ENCODE assay signal across 13 cellular contexts in the genomic region with DNA sequence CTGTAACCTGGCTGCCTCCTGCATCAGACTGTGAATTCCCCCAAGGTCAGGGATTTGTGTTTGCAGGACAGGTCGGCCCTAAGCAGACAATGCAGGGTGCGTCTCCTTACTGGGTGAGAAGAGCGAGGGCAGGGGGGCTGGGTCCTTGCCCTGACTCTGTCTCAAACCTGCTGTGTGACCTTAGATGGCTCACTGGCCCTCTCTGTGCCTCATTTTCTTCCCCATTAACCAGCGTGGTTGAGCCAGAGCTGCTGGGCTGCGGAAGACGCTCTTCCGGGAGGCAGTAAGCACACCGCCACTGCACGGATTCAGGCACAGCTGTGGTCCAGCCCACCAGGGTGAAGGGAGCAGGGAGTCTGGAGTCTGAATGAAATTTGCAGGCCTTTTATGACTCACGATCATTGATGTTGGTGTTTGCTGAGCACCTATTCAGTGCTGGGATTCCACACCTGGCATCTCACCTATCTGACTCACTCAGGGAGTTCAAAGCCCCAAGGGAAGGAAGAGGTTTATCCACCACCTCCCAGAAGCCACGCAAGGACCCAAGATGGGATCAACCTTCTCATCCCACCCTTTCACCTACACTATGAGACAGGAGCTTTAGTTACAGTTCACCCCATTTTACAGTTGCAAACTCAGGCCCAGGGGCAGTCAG. TPM values are rescaled to one million over a fixed set of nuclear protein-coding genes. Genes with fewer than 3 reads are reported as not detected.
DNase-seq lines count a peak whose midpoint lies in the region; ATAC-seq, FAIRE-seq and TF ChIP-seq lines count a peak whose summit lies in the region.
"Had no signal": no experiment of that assay in that cellular context is flagged by ENCODE, and none has a peak within 500 bp of the region (broad histone marks: within the 10 kb centered on the region; RNA-seq: fewer than 3 reads in every experiment).

No MANE protein-coding gene starts in this region.

- no peaks in the 10 kb centered on the region; a peak in 1 of 5 replicates for H3K27me3 ChIP-seq in HepG2 (ENCODE audit: control insufficient read depth in 1 of 2, insufficient read depth in 2 of 2, low read length in 2 of 2)
- H3K27me3 ChIP-seq in right lobe of liver: no peaks in the 10 kb centered on the region
- H3K27me3 ChIP-seq in hepatocyte: no peaks in the 10 kb centered on the region
- no peaks in the 10 kb centered on the region for H3K27me3 ChIP-seq in lower lobe of right lung (ENCODE audit: low read depth)
- H3K27me3 ChIP-seq: adrenal gland, SJCRH30 had no signal

- DNase-seq in HepG2 (ENCODE audit: low spot score) (no peak), right lobe of liver (no peak), T-cell (no peak), hepatocyte (ENCODE audit: low spot score) (no peak), type B pancreatic cell (ENCODE audit: extremely low spot score, unreplicated experiment) (no peak), DMS153 (lab: John Stamatoyannopoulos, UW) (no peak), lower lobe of right lung (no peak), NCI-H748 (lab: John Stamatoyannopoulos, UW; ENCODE audit: unreplicated experiment) (no peak)
- DNase-seq: activated CD4-positive, alpha-beta T cell treated with anti-CD3 and anti-CD28 coated beads, Interleukin-2, amount 50 U/mL, for 4 hours; midbrain; NCI-H446; SJCRH30 had no signal

- in situ Hi-C loops in HepG2 (cut with HindIII; ENCODE audit: extremely low pct_ligation_motif_present, low pct_unique_long_range_greater_than_20kb): no loop called here

- TF ChIP-seq CTCF in HepG2 (CRISPR knock-in tag; IDR thresholded peaks at IDR 0.05): no peak
- TF ChIP-seq CTCF in right lobe of liver (IDR thresholded peaks at IDR 0.05): no peak
- TF ChIP-seq CTCF in hepatocyte (IDR thresholded peaks at IDR 0.05; ENCODE audit: poor library complexity): no peak
- TF ChIP-seq CTCF in type B pancreatic cell (conservative IDR thresholded peaks at IDR 0.05): no peak
- no peak for TF ChIP-seq CTCF in lower lobe of right lung (IDR thresholded peaks at IDR 0.05)

- peak overlapping the region in 1 of 3 experiments; percentile 99; a peak in 1 of 6 replicates for H3K4me3 ChIP-seq in HepG2 (replicated peaks in 1 of 3; ENCODE audit: insufficient read depth in 1 of 3, low read depth in 2 of 3, low read length in 3 of 3)
- H3K4me3 ChIP-seq in right lobe of liver: no peak overlapping the region
- H3K4me3 ChIP-seq in hepatocyte: no peak overlapping the region
- H3K4me3 ChIP-seq in lower lobe of right lung: no peak overlapping the region

- peak overlapping the region in 2 of 3 donors; percentile 13 to 49 for H3K4me3 Mint-ChIP-seq in T-cell
- H3K4me3 Mint-ChIP-seq in type B pancreatic cell: peak overlapping the region; percentile 45

- H3K4me2 ChIP-seq in HepG2 (ENCODE audit: low read depth, low read length) (peak overlapping the region; percentile 91), hepatocyte (peak overlapping the region; percentile 90)

- H4K20me1 ChIP-seq in HepG2 (ENCODE audit: insufficient read depth, low read length): peaks cover 5% of the 10 kb centered on the region; the same call in 1 of the 2 replicates
- no peaks in the 10 kb centered on the region for H4K20me1 ChIP-seq in hepatocyte (ENCODE audit: insufficient read depth, poor library complexity, severe bottlenecking)

- peak overlapping the region in 1 of 2 donors; percentile 76 for H3K27ac Mint-ChIP-seq in T-cell
- peak overlapping the region; percentile 35 for H3K27ac Mint-ChIP-seq in type B pancreatic cell

- intact Hi-C loops in HepG2 (cut with micrococcal nuclease; ENCODE audit: unreplicated experiment): no loop called here
- intact Hi-C loops in right lobe of liver (cut with DNase I): no loop called here
- intact Hi-C loops in lower lobe of right lung (cut with DNase I): no loop called here

- H2AFZ ChIP-seq in HepG2 (ENCODE audit: low read length): no peak overlapping the region
- no peak overlapping the region for H2AFZ ChIP-seq in hepatocyte

- peak overlapping the region; percentile 97 for H3K9ac ChIP-seq in HepG2 (ENCODE audit: insufficient read depth, low read depth, low read length)

- H3K27ac ChIP-seq in HepG2 (ENCODE audit: extremely low read length, insufficient read depth, low read length) (peak overlapping the region; percentile 14), right lobe of liver (no peak overlapping the region), hepatocyte (no peak overlapping the region), lower lobe of right lung (no peak overlapping the region)
- H3K27ac ChIP-seq: SJCRH30 had no signal

- POLR2A ChIA-PET in HepG2 (lab: Yijun Ruan, JAX): interaction anchor here (3.3 kb wide), 1 partner anchor 7 kb away, joined by 21 read pairs; a partner anchor contains a TSS
- POLR2A ChIA-PET in T-cell (lab: Charles Lee): interaction anchor here in 1 of 2 donors (0.7 kb wide), 1 partner anchor 1214 kb away, joined by 3 read pairs; no protein-coding TSS in a partner anchor

- CTCF ChIA-PET in HepG2 (lab: Yijun Ruan, JAX; ENCODE audit: low intra/inter-chr PET ratio, low total read pairs) (no interaction called here), T-cell (lab: Charles Lee) (interaction anchor here (0.5 to 0.7 kb wide), 2 partner anchors 27 to 547 kb away, joined by 3 read pairs; no protein-coding TSS in a partner anchor)

- H3K9me3 ChIP-seq in HepG2 (ENCODE audit: low read length) (no peaks in the 10 kb centered on the region), right lobe of liver (no peaks in the 10 kb centered on the region), hepatocyte (ENCODE audit: low read depth) (no peaks in the 10 kb centered on the region), lower lobe of right lung (no peaks in the 10 kb centered on the region)
- H3K9me3 ChIP-seq: adrenal gland, SJCRH30 had no signal

- H3K36me3 Mint-ChIP-seq in T-cell (peaks cover 9% of the 10 kb centered on the region), type B pancreatic cell (peaks cover 7% of the 10 kb centered on the region)

- no peak for ATAC-seq in HepG2
- no peak for ATAC-seq in right lobe of liver
- ATAC-seq in T-cell (replicated peaks in 1 of 4): no peak
- no peak for ATAC-seq in lower lobe of right lung

- TF ChIP-seq POLR2A in HepG2 (IDR thresholded peaks at IDR 0.05; ENCODE audit: insufficient read depth in 1 of 2, low read depth in 2 of 2, low read length in 2 of 2): no peak
- TF ChIP-seq POLR2A in right lobe of liver (IDR thresholded peaks at IDR 0.05): no peak

- H3K4me1 Mint-ChIP-seq in T-cell: peaks cover 33 to 42% (median 38%) of the 10 kb centered on the region in 3 donors
- peaks cover 4% of the 10 kb centered on the region for H3K4me1 Mint-ChIP-seq in type B pancreatic cell (ENCODE audit: unreplicated experiment)

- H3K36me3 ChIP-seq in HepG2 (replicated peaks in 1 of 2; ENCODE audit: control insufficient read depth in 1 of 2, insufficient read depth in 2 of 2, low read length in 2 of 2) (peaks cover 3 to 16% of the 10 kb centered on the region in 2 experiments), right lobe of liver (peaks cover 0 to 7% (median 0%) of the 10 kb centered on the region in 4 donors), hepatocyte (replicated peaks; ENCODE audit: insufficient read depth, low read depth) (no peaks in the 10 kb centered on the region), lower lobe of right lung (peaks cover 23% of the 10 kb centered on the region)
- H3K36me3 ChIP-seq: SJCRH30 had no signal

- TF ChIP-seq RAD21 in HepG2 (CRISPR knock-in tag; IDR thresholded peaks at IDR 0.05): no peak

- TF ChIP-seq EP300 in HepG2 (IDR thresholded peaks at IDR 0.05; ENCODE audit: low read depth in 2 of 2, low read length in 2 of 2) (no peak), HepG2 (CRISPR knock-in tag; IDR thresholded peaks at IDR 0.05; ENCODE audit: borderline replicate concordance) (no peak)

- FAIRE-seq in HepG2 (lab: Jason Lieb, UNC): no peak

- H3K9me3 Mint-ChIP-seq in T-cell: no peaks in the 10 kb centered on the region
- no peaks in the 10 kb centered on the region for H3K9me3 Mint-ChIP-seq in type B pancreatic cell

- peaks cover 38% of the 10 kb centered on the region for H3K79me2 ChIP-seq in HepG2 (ENCODE audit: insufficient read depth, low read length)
- H3K79me2 ChIP-seq in hepatocyte: peaks cover 47% of the 10 kb centered on the region

- H3K4me1 ChIP-seq in HepG2 (ENCODE audit: insufficient read depth, low read length): peaks cover 36% of the 10 kb centered on the region
- peaks cover 0 to 25% (median 12%) of the 10 kb centered on the region in 4 donors for H3K4me1 ChIP-seq in right lobe of liver
- H3K4me1 ChIP-seq in hepatocyte (ENCODE audit: insufficient read depth): peaks cover 16% of the 10 kb centered on the region
- peaks cover 35% of the 10 kb centered on the region for H3K4me1 ChIP-seq in lower lobe of right lung
- H3K4me1 ChIP-seq: SJCRH30 had no signal

- no TSS peak for BruUV-seq in HepG2 (replicated peaks; lab: Mats Ljungman, UMichigan)

- no peaks in the 10 kb centered on the region for H3K9me2 ChIP-seq in hepatocyte (replicated peaks; ENCODE audit: insufficient read depth)

- no peaks in the 10 kb centered on the region for H3K27me3 Mint-ChIP-seq in T-cell
- no peaks in the 10 kb centered on the region for H3K27me3 Mint-ChIP-seq in type B pancreatic cell

- 94% methylated on average over 11 of the region's 11 CpGs for WGBS in HepG2 (ENCODE audit: low lambda C conversion rate)
- WGBS in right lobe of liver (ENCODE audit: insufficient coverage, low coverage, low lambda C conversion rate, missing lambda C conversion rate): 73% methylated on average over 3 of the region's 11 CpGs
- WGBS in hepatocyte (ENCODE audit: low lambda C conversion rate, missing lambda C conversion rate): 96% methylated on average over 11 of the region's 11 CpGs

RNA-seq across cellular contexts. Expression of a gene that starts 2.5 kb away (rescaled TPM):
- total RNA-seq in HepG2 (2016; rRNA removed; fragmentation: Illumina TruSeq; extraction: Trizol): 10.9 and 13.5 TPM in 2 replicates
- 6.3 and 7.3 TPM in 2 replicates for total RNA-seq in HepG2 (2016; cell fraction: cytosol; rRNA removed; fragmentation: Illumina TruSeq; extraction: Trizol; ENCODE audit: low read depth)
- 10.3 and 14.9 TPM in 2 replicates for total RNA-seq in HepG2 (2016; cell fraction: insoluble cytoplasmic fraction; rRNA removed; fragmentation: Illumina TruSeq; extraction: Trizol)
- total RNA-seq in HepG2 (2016; cell fraction: membrane; rRNA removed; fragmentation: Illumina TruSeq; extraction: Trizol): 14.8 and 16.5 TPM in 2 replicates
- 12.4 and 13.6 TPM in 2 replicates for total RNA-seq in HepG2 (2016; cell fraction: nucleus; rRNA removed; fragmentation: Illumina TruSeq; extraction: Trizol)
- polyA plus RNA-seq in HepG2 (2011; rRNA removed): 27.8 and 30.0 TPM in 2 replicates
- polyA plus RNA-seq in HepG2 (2011; cell fraction: cytosol; rRNA removed): 29.0 and 32.7 TPM in 2 replicates
- 56.2 and 76.4 TPM in 2 replicates for polyA plus RNA-seq in HepG2 (2011; cell fraction: nucleus; rRNA removed)
- 19.5 and 19.7 TPM in 2 replicates for polyA plus RNA-seq in HepG2 (2012)
- polyA plus RNA-seq in HepG2 (2016; cell fraction: cytosol; fragmentation: Illumina TruSeq; extraction: Trizol; ENCODE audit: low read depth): 22.7 and 24.3 TPM in 2 replicates
- polyA plus RNA-seq in HepG2 (2016; cell fraction: insoluble cytoplasmic fraction; fragmentation: Illumina TruSeq; extraction: Trizol; ENCODE audit: low read depth): 43.5 and 52.7 TPM in 2 replicates
- 46.7 and 51.1 TPM in 2 replicates for polyA plus RNA-seq in HepG2 (2016; cell fraction: membrane; fragmentation: Illumina TruSeq; extraction: Trizol; ENCODE audit: low read depth)
- 55.9 and 59.4 TPM in 2 replicates for polyA plus RNA-seq in HepG2 (2016; cell fraction: nucleus; fragmentation: Illumina TruSeq; extraction: Trizol; ENCODE audit: insufficient read depth, low read depth)
- 25.3 and 37.7 TPM in 2 replicates for polyA minus RNA-seq in HepG2 (2011; rRNA and poly(A)+ RNA removed; ENCODE audit: low replicate concordance)
- 13.0 and 14.0 TPM in 2 replicates for polyA minus RNA-seq in HepG2 (2011; cell fraction: cytosol; rRNA and poly(A)+ RNA removed)
- polyA minus RNA-seq in HepG2 (2011; cell fraction: nucleus; rRNA and poly(A)+ RNA removed): 21.9 and 22.5 TPM in 2 replicates
- total RNA-seq in right lobe of liver: 10 to 100 TPM; 18.2 to 27.0 (median 22.4) TPM
- 10 to 100 TPM; 13.3 to 24.9 (median 21.4) TPM for total RNA-seq in T-cell
- 15.6 and 16.3 TPM in 2 replicates for total RNA-seq in hepatocyte
- 73.0 and 74.5 TPM in 2 replicates for polyA plus RNA-seq in hepatocyte
- 35.8 and 40.1 TPM in 2 replicates for total RNA-seq in type B pancreatic cell (ENCODE audit: low replicate concordance)
- total RNA-seq in lower lobe of right lung: 29.7 TPM

RNA-seq across cellular contexts. Expression of a gene that starts 2.9 kb away (rescaled TPM):
- 3.6 and 9.7 TPM in 2 replicates for total RNA-seq in HepG2 (2016; rRNA removed; fragmentation: Illumina TruSeq; extraction: Trizol)
- total RNA-seq in HepG2 (2016; cell fraction: cytosol; rRNA removed; fragmentation: Illumina TruSeq; extraction: Trizol; ENCODE audit: low read depth): 3.6 and 4.6 TPM in 2 replicates
- total RNA-seq in HepG2 (2016; cell fraction: insoluble cytoplasmic fraction; rRNA removed; fragmentation: Illumina TruSeq; extraction: Trizol): 4.5 and 10.0 TPM in 2 replicates
- total RNA-seq in HepG2 (2016; cell fraction: membrane; rRNA removed; fragmentation: Illumina TruSeq; extraction: Trizol): 7.6 and 8.5 TPM in 2 replicates
- 8.6 and 13.7 TPM in 2 replicates for total RNA-seq in HepG2 (2016; cell fraction: nucleus; rRNA removed; fragmentation: Illumina TruSeq; extraction: Trizol)
- 16.9 and 21.6 TPM in 2 replicates for polyA plus RNA-seq in HepG2 (2011; rRNA removed)
- polyA plus RNA-seq in HepG2 (2011; cell fraction: cytosol; rRNA removed): 7.9 and 12.0 TPM in 2 replicates
- 83.8 and 108 TPM in 2 replicates for polyA plus RNA-seq in HepG2 (2011; cell fraction: nucleus; rRNA removed)
- polyA plus RNA-seq in HepG2 (2012): 19.0 and 23.3 TPM in 2 replicates
- polyA plus RNA-seq in HepG2 (2016; cell fraction: cytosol; fragmentation: Illumina TruSeq; extraction: Trizol; ENCODE audit: low read depth): 4.7 and 5.1 TPM in 2 replicates
- 10.7 and 15.1 TPM in 2 replicates for polyA plus RNA-seq in HepG2 (2016; cell fraction: insoluble cytoplasmic fraction; fragmentation: Illumina TruSeq; extraction: Trizol; ENCODE audit: low read depth)
- polyA plus RNA-seq in HepG2 (2016; cell fraction: membrane; fragmentation: Illumina TruSeq; extraction: Trizol; ENCODE audit: low read depth): 9.3 and 10.8 TPM in 2 replicates
- polyA plus RNA-seq in HepG2 (2016; cell fraction: nucleus; fragmentation: Illumina TruSeq; extraction: Trizol; ENCODE audit: insufficient read depth, low read depth): 45.7 and 46.6 TPM in 2 replicates
- polyA minus RNA-seq in HepG2 (2011; rRNA and poly(A)+ RNA removed; ENCODE audit: low replicate concordance): 14.8 and 17.4 TPM in 2 replicates
- polyA minus RNA-seq in HepG2 (2011; cell fraction: cytosol; rRNA and poly(A)+ RNA removed): 9.8 and 11.2 TPM in 2 replicates
- 16.0 and 24.2 TPM in 2 replicates for polyA minus RNA-seq in HepG2 (2011; cell fraction: nucleus; rRNA and poly(A)+ RNA removed)
- total RNA-seq in right lobe of liver: 10 to 100 TPM; 12.6 to 38.1 (median 27.8) TPM
- total RNA-seq in T-cell: 100 to 1,000 TPM in 1 of 5 donors, 10 to 100 TPM in 4; 46.5 to 102 (median 88.6) TPM
- total RNA-seq in hepatocyte: 10.7 and 13.4 TPM in 2 replicates
- polyA plus RNA-seq in hepatocyte: 52.8 and 55.1 TPM in 2 replicates
- total RNA-seq in type B pancreatic cell (ENCODE audit: low replicate concordance): 33.9 and 45.9 TPM in 2 replicates
- total RNA-seq in lower lobe of right lung: 53.1 TPM

RNA-seq across cellular contexts. Expression of a gene that starts 7.3 kb away (rescaled TPM):
- total RNA-seq in HepG2 (2016; rRNA removed; fragmentation: Illumina TruSeq; extraction: Trizol) (12.5 and 27.1 TPM in 2 replicates), right lobe of liver (10 to 100 TPM; 21.0 to 37.5 (median 27.9) TPM), T-cell (100 to 1,000 TPM; 129 to 209 (median 193) TPM), hepatocyte (16.1 and 27.0 TPM in 2 replicates), type B pancreatic cell (ENCODE audit: low replicate concordance) (72.3 and 125 TPM in 2 replicates), lower lobe of right lung (78.0 TPM)
- 15.1 and 16.6 TPM in 2 replicates for total RNA-seq in HepG2 (2016; cell fraction: cytosol; rRNA removed; fragmentation: Illumina TruSeq; extraction: Trizol; ENCODE audit: low read depth)
- 14.0 and 23.3 TPM in 2 replicates for total RNA-seq in HepG2 (2016; cell fraction: insoluble cytoplasmic fraction; rRNA removed; fragmentation: Illumina TruSeq; extraction: Trizol)
- 10.4 and 12.6 TPM in 2 replicates for total RNA-seq in HepG2 (2016; cell fraction: membrane; rRNA removed; fragmentation: Illumina TruSeq; extraction: Trizol)
- total RNA-seq in HepG2 (2016; cell fraction: nucleus; rRNA removed; fragmentation: Illumina TruSeq; extraction: Trizol): 22.5 and 24.4 TPM in 2 replicates
- polyA plus RNA-seq in HepG2 (2011; rRNA removed) (12.7 and 17.0 TPM in 2 replicates), hepatocyte (68.6 and 84.4 TPM in 2 replicates)
- 6.9 and 10.2 TPM in 2 replicates for polyA plus RNA-seq in HepG2 (2011; cell fraction: cytosol; rRNA removed)
- 96.1 and 104 TPM in 2 replicates for polyA plus RNA-seq in HepG2 (2011; cell fraction: nucleus; rRNA removed)
- polyA plus RNA-seq in HepG2 (2012): 14.4 and 18.2 TPM in 2 replicates
- 6.4 and 8.2 TPM in 2 replicates for polyA plus RNA-seq in HepG2 (2016; cell fraction: cytosol; fragmentation: Illumina TruSeq; extraction: Trizol; ENCODE audit: low read depth)
- 11.5 and 13.4 TPM in 2 replicates for polyA plus RNA-seq in HepG2 (2016; cell fraction: insoluble cytoplasmic fraction; fragmentation: Illumina TruSeq; extraction: Trizol; ENCODE audit: low read depth)
- 11.3 and 40.2 TPM in 2 replicates for polyA plus RNA-seq in HepG2 (2016; cell fraction: membrane; fragmentation: Illumina TruSeq; extraction: Trizol; ENCODE audit: low read depth)
- polyA plus RNA-seq in HepG2 (2016; cell fraction: nucleus; fragmentation: Illumina TruSeq; extraction: Trizol; ENCODE audit: insufficient read depth, low read depth): 87.3 and 98.8 TPM in 2 replicates
- 16.1 and 37.1 TPM in 2 replicates for polyA minus RNA-seq in HepG2 (2011; rRNA and poly(A)+ RNA removed; ENCODE audit: low replicate concordance)
- 9.8 and 10.1 TPM in 2 replicates for polyA minus RNA-seq in HepG2 (2011; cell fraction: cytosol; rRNA and poly(A)+ RNA removed)
- polyA minus RNA-seq in HepG2 (2011; cell fraction: nucleus; rRNA and poly(A)+ RNA removed): 30.5 and 40.2 TPM in 2 replicates

RNA-seq across cellular contexts. Expression of a gene that starts 22.1 kb away (rescaled TPM):
- not detected in 2 replicates for total RNA-seq in HepG2 (2016; rRNA removed; fragmentation: Illumina TruSeq; extraction: Trizol)
- not detected in 2 replicates for total RNA-seq in HepG2 (2016; cell fraction: cytosol; rRNA removed; fragmentation: Illumina TruSeq; extraction: Trizol; ENCODE audit: low read depth)
- 0.18 and 0.30 TPM in 2 replicates for total RNA-seq in HepG2 (2016; cell fraction: insoluble cytoplasmic fraction; rRNA removed; fragmentation: Illumina TruSeq; extraction: Trizol)
- total RNA-seq in HepG2 (2016; cell fraction: membrane; rRNA removed; fragmentation: Illumina TruSeq; extraction: Trizol): not detected in 2 replicates
- not detected in 2 replicates for total RNA-seq in HepG2 (2016; cell fraction: nucleus; rRNA removed; fragmentation: Illumina TruSeq; extraction: Trizol)
- polyA plus RNA-seq in HepG2 (2011; rRNA removed): not detected in 2 replicates
- polyA plus RNA-seq in HepG2 (2011; cell fraction: cytosol; rRNA removed): 0.08 TPM in 1 of 2 replicates, not detected in the other
- 0.16 and 0.28 TPM in 2 replicates for polyA plus RNA-seq in HepG2 (2011; cell fraction: nucleus; rRNA removed)
- 0.50 TPM in 1 of 2 replicates, not detected in the other for polyA plus RNA-seq in HepG2 (2012)
- 0.29 TPM in 1 of 2 replicates, not detected in the other for polyA plus RNA-seq in HepG2 (2016; cell fraction: cytosol; fragmentation: Illumina TruSeq; extraction: Trizol; ENCODE audit: low read depth)
- not detected in 2 replicates for polyA plus RNA-seq in HepG2 (2016; cell fraction: insoluble cytoplasmic fraction; fragmentation: Illumina TruSeq; extraction: Trizol; ENCODE audit: low read depth)
- not detected in 2 replicates for polyA plus RNA-seq in HepG2 (2016; cell fraction: membrane; fragmentation: Illumina TruSeq; extraction: Trizol; ENCODE audit: low read depth)
- polyA plus RNA-seq in HepG2 (2016; cell fraction: nucleus; fragmentation: Illumina TruSeq; extraction: Trizol; ENCODE audit: insufficient read depth, low read depth): not detected in 2 replicates
- polyA minus RNA-seq in HepG2 (2011; rRNA and poly(A)+ RNA removed; ENCODE audit: low replicate concordance): 0.09 TPM in 1 of 2 replicates, not detected in the other
- not detected in 2 replicates for polyA minus RNA-seq in HepG2 (2011; cell fraction: cytosol; rRNA and poly(A)+ RNA removed)
- not detected in 2 replicates for polyA minus RNA-seq in HepG2 (2011; cell fraction: nucleus; rRNA and poly(A)+ RNA removed)
- 1 to 10 TPM in 2 of 6 experiments, under 1 TPM in 1, not detected in 3; 0.56 to 4.2 (median 1.0) TPM for total RNA-seq in right lobe of liver
- 10 to 100 TPM in 1 of 5 donors, 1 to 10 TPM in 4; 2.0 to 12.4 (median 4.0) TPM for total RNA-seq in T-cell
- total RNA-seq in hepatocyte: 0.12 and 0.60 TPM in 2 replicates
- 0.33 and 0.97 TPM in 2 replicates for polyA plus RNA-seq in hepatocyte
- total RNA-seq in type B pancreatic cell (ENCODE audit: low replicate concordance): 0.58 and 0.74 TPM in 2 replicates
- 1.6 TPM for total RNA-seq in lower lobe of right lung
- total RNA-seq: SJCRH30 had no signal

RNA-seq across cellular contexts. Expression of a gene that starts 23.7 kb away (rescaled TPM):
- total RNA-seq in HepG2 (2016; rRNA removed; fragmentation: Illumina TruSeq; extraction: Trizol) (59.4 and 68.5 TPM in 2 replicates), right lobe of liver (10 to 100 TPM; 44.4 to 93.0 (median 69.6) TPM), T-cell (100 to 1,000 TPM; 149 to 165 (median 156) TPM), hepatocyte (76.4 and 114 TPM in 2 replicates), type B pancreatic cell (ENCODE audit: low replicate concordance) (248 and 388 TPM in 2 replicates), lower lobe of right lung (124 TPM)
- total RNA-seq in HepG2 (2016; cell fraction: cytosol; rRNA removed; fragmentation: Illumina TruSeq; extraction: Trizol; ENCODE audit: low read depth): 30.7 and 36.0 TPM in 2 replicates
- 67.3 and 74.4 TPM in 2 replicates for total RNA-seq in HepG2 (2016; cell fraction: insoluble cytoplasmic fraction; rRNA removed; fragmentation: Illumina TruSeq; extraction: Trizol)
- 45.7 and 54.4 TPM in 2 replicates for total RNA-seq in HepG2 (2016; cell fraction: membrane; rRNA removed; fragmentation: Illumina TruSeq; extraction: Trizol)
- 68.2 and 84.3 TPM in 2 replicates for total RNA-seq in HepG2 (2016; cell fraction: nucleus; rRNA removed; fragmentation: Illumina TruSeq; extraction: Trizol)
- polyA plus RNA-seq in HepG2 (2011; rRNA removed) (63.5 and 77.7 TPM in 2 replicates), hepatocyte (294 and 305 TPM in 2 replicates)
- polyA plus RNA-seq in HepG2 (2011; cell fraction: cytosol; rRNA removed): 27.3 and 44.2 TPM in 2 replicates
- polyA plus RNA-seq in HepG2 (2011; cell fraction: nucleus; rRNA removed): 387 and 441 TPM in 2 replicates
- 72.7 and 99.0 TPM in 2 replicates for polyA plus RNA-seq in HepG2 (2012)
- polyA plus RNA-seq in HepG2 (2016; cell fraction: cytosol; fragmentation: Illumina TruSeq; extraction: Trizol; ENCODE audit: low read depth): 24.0 and 27.8 TPM in 2 replicates
- polyA plus RNA-seq in HepG2 (2016; cell fraction: insoluble cytoplasmic fraction; fragmentation: Illumina TruSeq; extraction: Trizol; ENCODE audit: low read depth): 78.0 and 94.4 TPM in 2 replicates
- 34.7 and 37.3 TPM in 2 replicates for polyA plus RNA-seq in HepG2 (2016; cell fraction: membrane; fragmentation: Illumina TruSeq; extraction: Trizol; ENCODE audit: low read depth)
- 178 and 181 TPM in 2 replicates for polyA plus RNA-seq in HepG2 (2016; cell fraction: nucleus; fragmentation: Illumina TruSeq; extraction: Trizol; ENCODE audit: insufficient read depth, low read depth)
- 73.5 and 109 TPM in 2 replicates for polyA minus RNA-seq in HepG2 (2011; rRNA and poly(A)+ RNA removed; ENCODE audit: low replicate concordance)
- polyA minus RNA-seq in HepG2 (2011; cell fraction: cytosol; rRNA and poly(A)+ RNA removed): 42.8 and 45.1 TPM in 2 replicates
- 69.0 and 75.8 TPM in 2 replicates for polyA minus RNA-seq in HepG2 (2011; cell fraction: nucleus; rRNA and poly(A)+ RNA removed)
